Comparison of ENCODE assay signal across 25 cellular contexts in the genomic region with DNA sequence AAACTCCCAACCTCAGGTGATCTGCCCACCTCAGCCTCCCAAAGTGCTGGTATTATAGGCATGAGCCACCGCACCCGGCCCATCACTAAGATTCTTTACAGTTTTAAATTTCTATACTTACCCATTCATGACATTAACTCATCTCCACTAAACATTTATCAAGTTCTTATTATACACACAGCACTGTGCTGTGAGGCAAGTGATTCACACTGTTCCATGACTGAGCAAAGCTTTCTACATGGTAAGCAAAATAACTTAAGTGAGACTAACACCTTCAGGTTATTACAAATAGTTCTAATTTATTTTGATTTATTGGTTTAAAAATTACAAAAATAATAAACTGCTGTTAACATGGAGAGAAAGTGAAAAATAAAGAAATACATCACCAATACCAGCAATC. TPM values are rescaled to one million over a fixed set of nuclear protein-coding genes. Genes with fewer than 3 reads are reported as not detected.
"Had no signal": no experiment of that assay in that cellular context is flagged by ENCODE, and none has a peak within 500 bp of the region (broad histone marks: within the 10 kb centered on the region; RNA-seq: fewer than 3 reads in every experiment).

No MANE protein-coding gene starts in this region.

- H3K4me1 ChIP-seq: left lung, lower lobe of right lung, neural progenitor cell, spleen, suprapubic skin, tibial nerve, uterus had no signal

- FAIRE-seq: keratinocyte had no signal

- H3K4me3 ChIP-seq: left lung, lower lobe of right lung, neural progenitor cell, spleen, suprapubic skin, thoracic aorta, tibial nerve, uterus had no signal

- H3K27ac ChIP-seq: left lung, lower lobe of right lung, neural progenitor cell, neutrophil, spleen, suprapubic skin, thoracic aorta, tibial nerve, uterus had no signal

- H3K27me3 ChIP-seq: left lung, neural progenitor cell, neutrophil, spleen, suprapubic skin, tibial nerve, uterus had no signal

- H3K4me2 ChIP-seq: neural progenitor cell had no signal

- H3K9me3 ChIP-seq: left lung, lower lobe of right lung, neutrophil, spleen, suprapubic skin, thoracic aorta, tibial nerve, uterus had no signal

- H3K9ac ChIP-seq: neural progenitor cell had no signal

- DNase-seq: hippocampal formation; left colon; left lung; lower lobe of right lung; mammary epithelial cell; mesenchymal stem cell; naive B cell; natural killer cell; nephron progenitor cell; occipital lobe; retina; right cardiac atrium; spleen; stimulated activated CD4-positive, alpha-beta T cell treated with anti-CD3 and anti-CD28 coated beads, Interleukin-4, amount 100 ng/mL, for 24 hours; stimulated activated naive CD4-positive, alpha-beta T cell; uterus had no signal

- H3K36me3 ChIP-seq: neutrophil, uterus had no signal

RNA-seq across cellular contexts. Expression of a gene that starts 33.5 kb away (rescaled TPM):
- total RNA-seq: mononuclear cell, natural killer cell, pulmonary artery endothelial cell, right cardiac atrium, subcutaneous adipose tissue, thoracic aorta had no signal
